8 cellular contexts compared by ENCODE assay signal in the genomic region with DNA sequence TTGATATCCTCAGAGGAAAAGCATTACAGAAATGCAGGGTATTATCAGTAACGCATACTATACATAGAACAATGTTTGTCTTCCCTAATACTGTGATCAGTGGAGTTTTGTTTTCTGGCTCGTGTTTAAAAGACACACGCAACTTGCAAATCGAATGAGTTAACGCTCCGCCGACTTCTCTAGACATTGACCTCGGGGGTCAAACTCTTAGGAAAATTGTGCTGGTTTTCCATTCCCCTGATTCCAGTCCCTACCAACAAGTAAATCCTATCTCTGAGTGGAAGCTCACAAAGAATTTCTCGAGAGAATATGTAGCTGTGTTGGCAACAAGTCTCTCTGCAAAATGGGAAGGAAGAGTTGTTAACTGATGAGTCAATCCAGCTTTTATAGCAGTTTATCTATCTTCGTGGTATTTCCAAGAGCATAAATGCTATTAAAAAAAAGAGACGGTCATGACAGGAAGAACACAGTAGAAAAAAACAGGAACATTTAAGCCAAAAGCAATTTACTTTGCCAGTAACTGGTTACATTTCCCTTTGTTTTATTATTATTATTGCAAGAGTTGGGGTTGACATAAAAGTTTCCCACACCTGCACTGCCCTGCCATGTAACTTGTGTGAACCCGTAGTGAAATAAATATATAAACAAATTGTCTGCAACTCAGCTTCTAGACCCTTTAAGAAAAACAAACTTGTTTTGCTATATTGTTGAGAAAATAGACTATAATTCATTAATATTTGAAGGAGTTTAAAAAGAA.
DNase-seq lines count a peak whose midpoint lies in the region; ATAC-seq and TF ChIP-seq lines count a peak whose summit lies in the region.

No MANE protein-coding gene starts in this region.

- peaks cover 70 to 99% (median 94%) of the 10 kb centered on the region in 7 donors for H3K4me1 Mint-ChIP-seq in naive thymus-derived CD4-positive, alpha-beta T cell

- H3K36me3 Mint-ChIP-seq in naive thymus-derived CD4-positive, alpha-beta T cell: peaks cover 5 to 43% (median 12%) of the 10 kb centered on the region in 5 donors

- peaks cover 27% of the 10 kb centered on the region; the same call in 1 of the 2 replicates for H3F3A ChIP-seq in PC-9 (ENCODE audit: insufficient read depth, low read depth)

- intact Hi-C loops in PC-9 (cut with micrococcal nuclease; ENCODE audit: unreplicated experiment): no loop called here
- intact Hi-C loops in naive thymus-derived CD4-positive, alpha-beta T cell (cut with micrococcal nuclease): loop anchor here (1.0 to 5.0 kb wide), 4 partner anchors 9 to 1221 kb away; partner anchors contain the start of gene EGR2 (in 1 of the 2)

- H3K27ac Mint-ChIP-seq in naive thymus-derived CD4-positive, alpha-beta T cell: peak overlapping the region; percentile 91 to 100 (median 96)

- H3K4me2 ChIP-seq in PC-9: peak overlapping the region; percentile 24

- no peak overlapping the region for H3K4me3 ChIP-seq in PC-9
- H3K4me3 ChIP-seq in effector memory CD4-positive, alpha-beta T cell (ENCODE audit: insufficient read depth, low read depth, low read length, poor library complexity, severe bottlenecking): no peak overlapping the region
- H3K4me3 ChIP-seq in naive thymus-derived CD4-positive, alpha-beta T cell (ENCODE audit: low read length): peak overlapping the region; percentile 1

- H3K79me2 ChIP-seq in PC-9 (ENCODE audit: low read depth): no peaks in the 10 kb centered on the region

- peak; percentile 1 for ATAC-seq in GM18907 (IDR thresholded peaks at IDR 0.05; ENCODE audit: unreplicated experiment)
- peak; percentile 24 for ATAC-seq in naive thymus-derived CD4-positive, alpha-beta T cell
- ATAC-seq in GM18858 (IDR thresholded peaks at IDR 0.05; ENCODE audit: unreplicated experiment): no peak
- ATAC-seq in HG02798 (IDR thresholded peaks at IDR 0.05; ENCODE audit: poor library complexity, unreplicated experiment): no peak

- peak overlapping the region; percentile 30 to 94 (median 83) for H3K4me3 Mint-ChIP-seq in naive thymus-derived CD4-positive, alpha-beta T cell

- CTCF ChIA-PET in PC-9 (lab: Charles Lee): no interaction called here
- CTCF ChIA-PET in naive thymus-derived CD4-positive, alpha-beta T cell (lab: Charles Lee): interaction anchor here (1.0 to 1.5 kb wide), 3 partner anchors 10 to 143 kb away, joined by 3 to 5 read pairs (median 3); no protein-coding TSS in a partner anchor

- no peak overlapping the region for H2AFZ ChIP-seq in PC-9

- POLR2A ChIA-PET in PC-9 (lab: Charles Lee; ENCODE audit: unreplicated experiment): interaction anchor here (0.6 kb wide), 1 partner anchor 417 kb away, joined by 3 read pairs; no protein-coding TSS in a partner anchor
- POLR2A ChIA-PET in naive thymus-derived CD4-positive, alpha-beta T cell (lab: Charles Lee): interaction anchor here (1.7 to 7.3 kb wide), 2 partner anchors 23 to 145 kb away, joined by 6 to 86 read pairs; partner anchors contain the start of gene ARID5B

- H3K27ac ChIP-seq in PC-9: no peak overlapping the region
- peak overlapping the region; percentile 87 for H3K27ac ChIP-seq in effector memory CD4-positive, alpha-beta T cell (ENCODE audit: insufficient read depth, low read length, poor library complexity, severe bottlenecking)
- peak overlapping the region; percentile 77 for H3K27ac ChIP-seq in naive thymus-derived CD4-positive, alpha-beta T cell (ENCODE audit: low read depth, low read length)

- H3K9me3 ChIP-seq in PC-9 (ENCODE audit: insufficient read depth, low read depth): peaks cover 12% of the 10 kb centered on the region; the same call in 1 of the 2 replicates
- no peaks in the 10 kb centered on the region for H3K9me3 ChIP-seq in effector memory CD4-positive, alpha-beta T cell (ENCODE audit: control insufficient read depth, low read length)
- no peaks in the 10 kb centered on the region for H3K9me3 ChIP-seq in naive thymus-derived CD4-positive, alpha-beta T cell (ENCODE audit: control insufficient read depth in 2 of 3, low read length in 3 of 3)

- H3K27me3 ChIP-seq in PC-9 (ENCODE audit: insufficient read depth, low read depth): no peaks in the 10 kb centered on the region
- H3K27me3 ChIP-seq in effector memory CD4-positive, alpha-beta T cell (replicated peaks; ENCODE audit: control insufficient read depth, insufficient read depth, low read length, poor library complexity, severe bottlenecking): no peaks in the 10 kb centered on the region
- H3K27me3 ChIP-seq in naive thymus-derived CD4-positive, alpha-beta T cell (ENCODE audit: control insufficient read depth in 2 of 2, insufficient read depth in 2 of 2, low read length in 2 of 2): no peaks in the 10 kb centered on the region

- H3K9me2 ChIP-seq in PC-9 (ENCODE audit: insufficient read depth): no peaks in the 10 kb centered on the region

- no peaks in the 10 kb centered on the region for H3K36me3 ChIP-seq in PC-9 (ENCODE audit: low read depth)
- H3K36me3 ChIP-seq in effector memory CD4-positive, alpha-beta T cell (ENCODE audit: control insufficient read depth, insufficient read depth, low read length): no peaks in the 10 kb centered on the region
- H3K36me3 ChIP-seq in naive thymus-derived CD4-positive, alpha-beta T cell (ENCODE audit: control insufficient read depth in 2 of 3, insufficient read depth in 3 of 3, low read length in 3 of 3): no peaks in the 10 kb centered on the region

- BruUV-seq in PC-9 (replicated peaks; lab: Mats Ljungman, UMichigan): no TSS peak

- no peaks in the 10 kb centered on the region for H4K20me1 ChIP-seq in PC-9 (ENCODE audit: insufficient read depth)

- no peaks in the 10 kb centered on the region for H3K27me3 Mint-ChIP-seq in naive thymus-derived CD4-positive, alpha-beta T cell

- no peak for TF ChIP-seq CTCF in PC-9 (conservative IDR thresholded peaks at IDR 0.05)

- no peaks in the 10 kb centered on the region for H3K9me3 Mint-ChIP-seq in naive thymus-derived CD4-positive, alpha-beta T cell

- peaks cover 58% of the 10 kb centered on the region for H3K4me1 ChIP-seq in PC-9 (replicated peaks; ENCODE audit: insufficient read depth)
- peaks cover 41% of the 10 kb centered on the region for H3K4me1 ChIP-seq in effector memory CD4-positive, alpha-beta T cell (ENCODE audit: control insufficient read depth, insufficient read depth, low read length, poor library complexity, severe bottlenecking)
- H3K4me1 ChIP-seq in naive thymus-derived CD4-positive, alpha-beta T cell (ENCODE audit: control insufficient read depth in 2 of 2, insufficient read depth in 2 of 2, low read length in 2 of 2): peaks cover 58 to 67% of the 10 kb centered on the region in 2 donors

- DNase-seq in PC-9 (peak in 1 of 2 experiments; percentile 44), HPDE6-E6E7 (ENCODE audit: extremely low spot score) (no peak), NCI-H446 treated with DMSO at 0.1 percent for 48 hours (lab: John Stamatoyannopoulos, UW) (no peak)
- DNase-seq in effector memory CD4-positive, alpha-beta T cell: no peak
- DNase-seq in naive thymus-derived CD4-positive, alpha-beta T cell: no peak

Comparison
In these comparisons a context has a peak if more than half of its experiments do, and no peak if none do; other contexts are left out.
1. ATAC-seq: peak in GM18907 (single experiment) and naive thymus-derived CD4-positive, alpha-beta T cell (single experiment); none in GM18858 (single experiment) and HG02798 (single experiment).